ENCODE assay signal across 21 cellular contexts in the genomic region with DNA sequence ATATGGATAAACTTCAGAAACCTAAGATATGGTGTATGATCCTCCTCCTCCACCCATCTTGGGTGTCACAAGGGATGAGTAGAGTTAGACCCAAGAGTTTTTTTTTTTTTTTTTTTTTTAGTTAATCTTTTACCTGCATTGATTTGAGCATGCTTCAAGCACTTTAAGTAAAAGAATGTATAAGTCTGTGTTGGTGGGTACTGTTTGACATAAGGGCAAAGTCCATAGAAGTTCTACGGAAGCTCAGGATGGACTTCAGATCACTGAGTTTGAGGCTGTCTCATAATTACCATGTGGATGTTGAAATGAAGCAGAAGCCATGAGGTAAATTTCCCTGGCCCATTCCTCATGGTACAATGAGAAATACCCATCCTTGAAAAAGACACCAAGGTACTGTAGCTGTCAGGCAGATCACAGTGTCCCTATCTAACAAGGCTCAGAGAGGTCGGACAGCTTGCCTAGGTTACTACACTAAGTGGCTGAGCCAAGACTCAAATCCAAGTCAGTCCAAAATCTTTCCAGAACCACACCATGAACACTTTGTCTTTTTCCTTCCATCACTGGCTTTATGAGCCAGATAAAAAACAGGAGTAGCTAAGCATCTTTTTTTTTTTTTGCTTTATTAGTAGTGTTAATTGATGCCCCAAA.
DNase-seq lines count a peak whose midpoint lies in the region; ATAC-seq, FAIRE-seq and TF ChIP-seq lines count a peak whose summit lies in the region.
"Had no signal": no experiment of that assay in that cellular context is flagged by ENCODE, and none has a peak within 500 bp of the region (broad histone marks: within the 10 kb centered on the region; RNA-seq: fewer than 3 reads in every experiment).

No MANE protein-coding gene starts in this region.

- no peak overlapping the region for H2AK5ac ChIP-seq in trophoblast cell (ENCODE audit: low read length)

- 14% methylated on average over 2 of the region's 2 CpGs for WGBS in HepG2 (ENCODE audit: low lambda C conversion rate)
- WGBS in right lobe of liver (ENCODE audit: insufficient coverage, low coverage, low lambda C conversion rate, missing lambda C conversion rate), result 44% methylated on average over 2 of the region's 2 CpGs
- no CpG with 5 or more reads among the region's 2 CpGs for WGBS in trophoblast cell (ENCODE audit: extremely low coverage, insufficient coverage, insufficient read length)

- H4K91ac ChIP-seq in trophoblast cell (ENCODE audit: low read depth, low read length), result no peak overlapping the region

- H3K18ac ChIP-seq in trophoblast cell (ENCODE audit: low read length), result no peak overlapping the region

- H3K27ac ChIP-seq in HepG2 (ENCODE audit: extremely low read length, insufficient read depth, low read length), result peak overlapping the region; percentile 85
- no peak overlapping the region for H3K27ac ChIP-seq in right lobe of liver
- no peak overlapping the region for H3K27ac ChIP-seq in trophoblast cell (ENCODE audit: low read depth, low read length)
- H3K27ac ChIP-seq: 22Rv1, BLaER1, C4-2B had no signal

- no peak overlapping the region for H3K14ac ChIP-seq in trophoblast cell (ENCODE audit: low read length)

- H4K20me1 ChIP-seq in HepG2 (ENCODE audit: insufficient read depth, low read length), result no peaks in the 10 kb centered on the region
- H4K20me1 ChIP-seq: BLaER1 had no signal

- H3K36me3 ChIP-seq in HepG2 (replicated peaks in 1 of 2; ENCODE audit: control insufficient read depth in 1 of 2, insufficient read depth in 2 of 2, low read length in 2 of 2) (no peaks in the 10 kb centered on the region), right lobe of liver (no peaks in the 10 kb centered on the region), trophoblast cell (ENCODE audit: control insufficient read depth in 1 of 2, insufficient read depth in 2 of 2, low read length in 2 of 2) (no peaks in the 10 kb centered on the region)
- H3K36me3 ChIP-seq: BLaER1 had no signal

- peak; percentile 57 to 92; a peak in 3 of 4 replicates for TF ChIP-seq EP300 in HepG2 (IDR thresholded peaks at IDR 0.05; ENCODE audit: low read depth in 2 of 2, low read length in 2 of 2)
- TF ChIP-seq EP300 in HepG2 (CRISPR knock-in tag; IDR thresholded peaks at IDR 0.05; ENCODE audit: borderline replicate concordance), result peak; percentile 75

- H3K4me3 ChIP-seq in HepG2 (replicated peaks in 1 of 3; ENCODE audit: insufficient read depth in 1 of 3, low read depth in 2 of 3, low read length in 3 of 3), result 0 out of 6 replicates have a peak overlapping the region, but pooled peaks of 1 of the 3 experiments have one; percentile 20
- no peak overlapping the region for H3K4me3 ChIP-seq in right lobe of liver
- H3K4me3 ChIP-seq in trophoblast cell (ENCODE audit: low read depth, low read length), result no peak overlapping the region
- H3K4me3 ChIP-seq: BLaER1, GM12878, GM23338 had no signal

- H3K9ac ChIP-seq in HepG2 (ENCODE audit: insufficient read depth, low read depth, low read length), result peak overlapping the region; percentile 43; the same call in 1 of the 2 replicates
- no peak overlapping the region for H3K9ac ChIP-seq in trophoblast cell (ENCODE audit: low read length)
- H3K9ac ChIP-seq: BLaER1 had no signal

- 0 out of 2 replicates have a peak, but pooled peaks have one; percentile 25 for TF ChIP-seq RAD21 in HepG2 (CRISPR knock-in tag; IDR thresholded peaks at IDR 0.05)

- no peak overlapping the region for H4K8ac ChIP-seq in trophoblast cell (ENCODE audit: low read depth, low read length)

- H3K27me3 ChIP-seq in HepG2 (ENCODE audit: control insufficient read depth in 1 of 2, insufficient read depth in 2 of 2, low read length in 2 of 2), result no peaks in the 10 kb centered on the region
- no peaks in the 10 kb centered on the region for H3K27me3 ChIP-seq in right lobe of liver
- no peaks in the 10 kb centered on the region for H3K27me3 ChIP-seq in trophoblast cell (ENCODE audit: insufficient read depth, low read length)
- H3K27me3 ChIP-seq: BLaER1 had no signal

- no peak overlapping the region for H2AFZ ChIP-seq in HepG2 (ENCODE audit: low read length)
- no peak overlapping the region for H2AFZ ChIP-seq in trophoblast cell (ENCODE audit: insufficient read depth, low read length, poor library complexity)
- H2AFZ ChIP-seq: GM23338 had no signal

- H3K27me3 Mint-ChIP-seq in WTC11 (ENCODE audit: low read depth), result no peaks in the 10 kb centered on the region; the same call in 1 of the 2 replicates
- H3K27me3 Mint-ChIP-seq: B cell; CD4-positive, CD25-positive, alpha-beta regulatory T cell had no signal

- peaks cover 14% of the 10 kb centered on the region for H3K4me1 Mint-ChIP-seq in WTC11
- H3K4me1 Mint-ChIP-seq: B cell; CD4-positive, CD25-positive, alpha-beta regulatory T cell had no signal

- H3K4me1 ChIP-seq in HepG2 (ENCODE audit: insufficient read depth, low read length) (peaks cover 56% of the 10 kb centered on the region), right lobe of liver (no peaks in the 10 kb centered on the region), trophoblast cell (ENCODE audit: control insufficient read depth in 1 of 2, insufficient read depth in 2 of 2, low read length in 2 of 2) (no peaks in the 10 kb centered on the region)
- H3K4me1 ChIP-seq: BLaER1, Caco-2 had no signal

- FAIRE-seq in HepG2 (lab: Jason Lieb, UNC), result peak; percentile 89
- FAIRE-seq: A204.1, GM12878 had no signal

- no peak overlapping the region for H3K4ac ChIP-seq in trophoblast cell (ENCODE audit: low read depth, low read length)

- in situ Hi-C loops in HepG2 (cut with HindIII; ENCODE audit: extremely low pct_ligation_motif_present, low pct_unique_long_range_greater_than_20kb), result no loop called here

- H3K9me3 ChIP-seq in HepG2 (ENCODE audit: low read length) (no peaks in the 10 kb centered on the region), right lobe of liver (no peaks in the 10 kb centered on the region), trophoblast cell (ENCODE audit: insufficient read depth, low read depth, low read length) (no peaks in the 10 kb centered on the region)
- H3K9me3 ChIP-seq: BLaER1, Caco-2 had no signal

- no peaks in the 10 kb centered on the region for H3K79me1 ChIP-seq in trophoblast cell (ENCODE audit: low read length)

- no peaks in the 10 kb centered on the region for H3K36me3 Mint-ChIP-seq in WTC11
- H3K36me3 Mint-ChIP-seq: CD4-positive, CD25-positive, alpha-beta regulatory T cell; CD8-positive, alpha-beta T cell had no signal

- peak; percentile 94 for DNase-seq in HepG2 (ENCODE audit: low spot score)
- no peak for DNase-seq in right lobe of liver
- DNase-seq in WTC11 (ENCODE audit: low spot score), result no peak
- no peak for DNase-seq in trophoblast cell
- DNase-seq in anterior cingulate cortex (lab: John Stamatoyannopoulos, UW), result no peak
- no peak for DNase-seq in cerebellar nuclear complex (lab: John Stamatoyannopoulos, UW)
- DNase-seq: Caco-2; CD4-positive, CD25-positive, alpha-beta regulatory T cell; CD8-positive, alpha-beta T cell; DMS153; DND-41; GDM1; H9 had no signal

- TF ChIP-seq CTCF in HepG2 (CRISPR knock-in tag; IDR thresholded peaks at IDR 0.05), result no peak
- no peak for TF ChIP-seq CTCF in right lobe of liver (IDR thresholded peaks at IDR 0.05)
- TF ChIP-seq CTCF in WTC11 (IDR thresholded peaks at IDR 0.05), result no peak

- no peak overlapping the region for H4K12ac ChIP-seq in trophoblast cell (ENCODE audit: low read depth, low read length)

- POLR2A ChIA-PET in HepG2 (lab: Yijun Ruan, JAX) (interaction anchor here (0.7 to 1.1 kb wide), 3 partner anchors 21 to 167 kb away, joined by 3 to 4 read pairs (median 3); no protein-coding TSS in a partner anchor), WTC11 (lab: Charles Lee) (no interaction called here)

- no peak overlapping the region for H3K4me3 Mint-ChIP-seq in WTC11
- H3K4me3 Mint-ChIP-seq: B cell; CD4-positive, CD25-positive, alpha-beta regulatory T cell; CD8-positive, alpha-beta T cell; GM23338; H9 had no signal

- TF ChIP-seq POLR2A in HepG2 (IDR thresholded peaks at IDR 0.05; ENCODE audit: insufficient read depth in 1 of 2, low read depth in 2 of 2, low read length in 2 of 2), result no peak
- no peak for TF ChIP-seq POLR2A in right lobe of liver (IDR thresholded peaks at IDR 0.05)

- ATAC-seq in HepG2 (peak; percentile 76), right lobe of liver (no peak), WTC11 (no peak)
- ATAC-seq: CD8-positive, alpha-beta T cell; GM12878; GM23338; HCT116 had no signal

- H2BK5ac ChIP-seq in trophoblast cell (ENCODE audit: low read depth, low read length, poor library complexity), result no peak overlapping the region

- H3K79me2 ChIP-seq in HepG2 (ENCODE audit: insufficient read depth, low read length) (no peaks in the 10 kb centered on the region), trophoblast cell (ENCODE audit: control insufficient read depth, insufficient read depth, low read length, poor library complexity) (no peaks in the 10 kb centered on the region)

- peak overlapping the region; percentile 67 for H3K23ac ChIP-seq in trophoblast cell (ENCODE audit: low read length)

- peak overlapping the region; percentile 38 for H3K4me2 ChIP-seq in HepG2 (ENCODE audit: low read depth, low read length)
- H3K4me2 ChIP-seq in trophoblast cell (ENCODE audit: low read length), result no peak overlapping the region
- H3K4me2 ChIP-seq: BLaER1, GM23338 had no signal

- intact Hi-C loops in HepG2 (cut with micrococcal nuclease; ENCODE audit: unreplicated experiment) (no loop called here), right lobe of liver (cut with DNase I) (no loop called here)

- H3K27ac Mint-ChIP-seq in WTC11, result no peak overlapping the region
- H3K27ac Mint-ChIP-seq: B cell; CD4-positive, CD25-positive, alpha-beta regulatory T cell; CD8-positive, alpha-beta T cell; GM23338; H9 had no signal

- no peak overlapping the region for H2BK120ac ChIP-seq in trophoblast cell (ENCODE audit: insufficient read depth, low read length, poor library complexity)

- no peak overlapping the region for H2BK12ac ChIP-seq in trophoblast cell (ENCODE audit: low read length)

- CTCF ChIA-PET in HepG2 (lab: Yijun Ruan, JAX; ENCODE audit: low intra/inter-chr PET ratio, low total read pairs) (no interaction called here), WTC11 (lab: Charles Lee) (no interaction called here)

- H3K9me3 Mint-ChIP-seq in WTC11, result peaks cover 13% of the 10 kb centered on the region
- H3K9me3 Mint-ChIP-seq: H9 had no signal

- TSS peak; percentile 77 for BruUV-seq in HepG2 (replicated peaks; lab: Mats Ljungman, UMichigan)

TF ChIP-seq in HepG2, 621 proteins besides CTCF, POLR2A, EP300 and RAD21 (continues in another document):
- TF ChIP-seq MIXL1 (CRISPR knock-in tag; IDR thresholded peaks at IDR 0.05) (peak; percentile 97), ZNF101 (CRISPR knock-in tag; IDR thresholded peaks at IDR 0.05; ENCODE audit: borderline replicate concordance, low read depth) (no peak), ZNF230 (CRISPR knock-in tag; IDR thresholded peaks at IDR 0.05) (no peak), HMG20B (CRISPR knock-in tag; conservative IDR thresholded peaks at IDR 0.05) (peak; percentile 75; the same call in 1 of the 2 replicates)

TF ChIP-seq in WTC11, 78 proteins besides CTCF, POLR2A, EP300 and RAD21 (continues in another document):
- 0 out of 2 replicates have a peak, but pooled peaks have one; percentile 51 for TF ChIP-seq GABPB1 (CRISPR knock-in tag; IDR thresholded peaks at IDR 0.05)
